27 cellular contexts compared by ENCODE assay signal in genomic region chr21:32281531-32281930, GRCh38. TPM values are rescaled to one million over a fixed set of nuclear protein-coding genes. Genes with fewer than 3 reads are reported as not detected.
"Had no signal": no experiment of that assay in that cellular context is flagged by ENCODE, and none has a peak within 500 bp of the region (broad histone marks: within the 10 kb centered on the region; RNA-seq: fewer than 3 reads in every experiment).

No MANE protein-coding gene starts in this region.

- H2AFZ ChIP-seq: hepatocyte, parathyroid adenoma had no signal

- H3K27ac ChIP-seq: body of pancreas, epithelial cell of prostate, gastrocnemius medialis, hepatocyte, parathyroid adenoma, psoas muscle, suprapubic skin, tibial artery, upper lobe of right lung, VCaP had no signal

- ATAC-seq: activated naive CD8-positive, alpha-beta T cell treated with anti-CD3 and anti-CD28 coated beads, Interleukin-2, amount 50 U/mL, for 24 hours; activated T-cell treated with anti-CD3 and anti-CD28 coated beads, Interleukin-2, amount 50 U/mL, for 4 hours; body of pancreas; gastrocnemius medialis; left colon; psoas muscle; upper lobe of right lung had no signal

- H3K4me3 ChIP-seq: body of pancreas, gastrocnemius medialis, hepatocyte, psoas muscle, suprapubic skin, tibial artery, upper lobe of right lung had no signal

- H3K4me2 ChIP-seq: hepatocyte had no signal

- H3K79me2 ChIP-seq: parathyroid adenoma had no signal

- H3K9me3 ChIP-seq: body of pancreas, gastrocnemius medialis, psoas muscle, suprapubic skin, tibial artery, upper lobe of right lung had no signal

- H3K36me3 ChIP-seq: gastrocnemius medialis, tibial artery, upper lobe of right lung had no signal

- H3K27me3 ChIP-seq: body of pancreas, gastrocnemius medialis, hepatocyte, suprapubic skin, tibial artery, upper lobe of right lung had no signal

- DNase-seq: activated CD4-positive, alpha-beta T cell treated with anti-CD3 and anti-CD28 coated beads for 48 hours; activated CD4-positive, alpha-beta T cell treated with anti-CD3 and anti-CD28 coated beads, Interleukin-2, amount 50 U/mL, for 48 hours; activated naive CD8-positive, alpha-beta T cell treated with anti-CD3 and anti-CD28 coated beads, Interleukin-2, amount 50 U/mL, for 24 hours; activated T-cell treated with anti-CD3 and anti-CD28 coated beads, Interleukin-2, amount 50 U/mL, for 4 hours; anterior cingulate cortex; body of pancreas; dermis blood vessel endothelial cell; effector CD4-positive, alpha-beta T cell; gastrocnemius medialis; left colon; mammary epithelial cell; naive B cell; nucleus accumbens; psoas muscle; stimulated activated CD4-positive, alpha-beta T cell treated with anti-CD3 and anti-CD28 coated beads, Interleukin-15, amount 100 ng/mL, for 24 hours; stimulated activated CD4-positive, alpha-beta T cell treated with anti-CD3 and anti-CD28 coated beads, Interleukin-2, amount 100 ng/mL, for 24 hours; stimulated activated naive CD4-positive, alpha-beta T cell; T-helper 1 cell; tibial artery; upper lobe of right lung had no signal

RNA-seq across cellular contexts. Expression of gene MRAP, which starts 17.1 kb away (rescaled TPM):
- total RNA-seq: activated T-cell treated with anti-CD3 and anti-CD28 coated beads, Interleukin-2, amount 50 U/mL, for 4 hours; activated T-helper 2 cell treated with anti-CD3 and anti-CD28 coated beads, Interferon-gamma antibody, Interleukin-2, Interleukin-4, amounts not matched to agents 10 μg/mL and 5 μg/mL and 100 μg/mL, durations not matched to agents 14 hours and 24 hours and 36 hours; dermis blood vessel endothelial cell; gastrocnemius medialis; left colon; mammary epithelial cell; mesothelial cell of epicardium had no signal
